14 cellular contexts compared by ENCODE assay signal in the genomic region with DNA sequence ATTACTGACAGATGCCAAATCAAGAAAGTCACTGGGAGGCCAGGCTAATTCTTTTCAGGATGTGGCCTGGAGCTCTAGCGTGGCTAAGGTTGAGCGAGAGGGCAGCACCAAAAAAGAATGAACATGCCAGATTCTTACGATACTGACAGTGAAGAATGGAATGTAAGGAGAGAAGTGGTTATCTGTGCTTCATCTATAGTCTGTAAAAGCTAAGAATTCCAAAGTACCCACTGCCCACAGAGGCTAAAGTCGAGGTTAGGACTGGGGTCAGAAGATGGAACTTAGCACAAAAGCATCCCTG. TPM values are rescaled to one million over a fixed set of nuclear protein-coding genes. Genes with fewer than 3 reads are reported as not detected.
DNase-seq lines count a peak whose midpoint lies in the region; ATAC-seq and TF ChIP-seq lines count a peak whose summit lies in the region.
"Had no signal": no experiment of that assay in that cellular context is flagged by ENCODE, and none has a peak within 500 bp of the region (broad histone marks: within the 10 kb centered on the region; RNA-seq: fewer than 3 reads in every experiment).

No MANE protein-coding gene starts in this region.

- H3K9me3 Mint-ChIP-seq in osteocyte (ENCODE audit: unreplicated experiment): peaks cover 8% of the 10 kb centered on the region
- H3K9me3 Mint-ChIP-seq in glutamatergic neuron (ENCODE audit: unreplicated experiment): peaks cover 2% of the 10 kb centered on the region
- H3K9me3 Mint-ChIP-seq: activated naive CD4-positive, alpha-beta T cell treated with anti-CD3 and anti-CD28 coated beads, Interleukin-2, amount 50 U/mL, for 72 hours; CD8-positive, alpha-beta memory T cell; natural killer cell treated with Interleukin-12 subunit alpha and Interleukin-12 subunit beta and Interleukin-15 and Interleukin-18, amount 100 ng/mL, for 72 hours had no signal

- H3K27me3 Mint-ChIP-seq in osteocyte (ENCODE audit: unreplicated experiment): no peaks in the 10 kb centered on the region
- H3K27me3 Mint-ChIP-seq in glutamatergic neuron (ENCODE audit: unreplicated experiment): no peaks in the 10 kb centered on the region
- H3K27me3 Mint-ChIP-seq: CD8-positive, alpha-beta memory T cell; natural killer cell treated with Interleukin-12 subunit alpha and Interleukin-12 subunit beta and Interleukin-15 and Interleukin-18, amount 100 ng/mL, for 72 hours had no signal

- H3K36me3 ChIP-seq in RWPE2 (ENCODE audit: low read depth): peaks cover 86% of the 10 kb centered on the region

- peaks cover 14% of the 10 kb centered on the region for H3K4me1 Mint-ChIP-seq in osteocyte (ENCODE audit: unreplicated experiment)
- peaks cover 6% of the 10 kb centered on the region for H3K4me1 Mint-ChIP-seq in glutamatergic neuron (ENCODE audit: low read depth, unreplicated experiment)

- DNase-seq in ELF-1 (ENCODE audit: low read depth, low spot score): peak; percentile 30
- no peak for DNase-seq in RWPE2 (ENCODE audit: low spot score)
- peak; percentile 55 for DNase-seq in fibroblast of peridontal ligament (ENCODE audit: extremely low read depth)
- no peak for DNase-seq in osteocyte (ENCODE audit: extremely low spot score, unreplicated experiment)
- DNase-seq in glutamatergic neuron: no peak
- no peak for DNase-seq in activated CD4-positive, alpha-beta T cell treated with anti-CD3 and anti-CD28 coated beads, Interleukin-2, amount 50 U/mL, for 48 hours
- no peak for DNase-seq in NCI-H1694 treated with DMSO at 0.1 percent for 48 hours (lab: John Stamatoyannopoulos, UW)
- DNase-seq: CD8-positive, alpha-beta memory T cell; dermis blood vessel endothelial cell; kidney; NCI-H1092 treated with DMSO at 0.1 percent for 48 hours; sigmoid colon had no signal

- no peaks in the 10 kb centered on the region for H3K9me3 ChIP-seq in RWPE2 (ENCODE audit: severe bottlenecking)
- H3K9me3 ChIP-seq: sigmoid colon had no signal

- no peak overlapping the region for H3K4me3 ChIP-seq in RWPE2 (ENCODE audit: severe bottlenecking)
- H3K4me3 ChIP-seq: sigmoid colon had no signal

- H3K36me3 Mint-ChIP-seq in osteocyte (ENCODE audit: unreplicated experiment): peaks cover 55% of the 10 kb centered on the region
- no peaks in the 10 kb centered on the region for H3K36me3 Mint-ChIP-seq in glutamatergic neuron (ENCODE audit: unreplicated experiment)

- H3K27me3 ChIP-seq in RWPE2 (ENCODE audit: insufficient read depth, poor library complexity, severe bottlenecking): no peaks in the 10 kb centered on the region
- H3K27me3 ChIP-seq: sigmoid colon had no signal

- TF ChIP-seq CTCF in RWPE2 (IDR thresholded peaks at IDR 0.05; ENCODE audit: poor library complexity, severe bottlenecking) (no peak), osteocyte (IDR thresholded peaks at IDR 0.05) (no peak), glutamatergic neuron (IDR thresholded peaks at IDR 0.05; ENCODE audit: partially characterized antibody, unreplicated experiment) (no peak)

- H3K4me1 ChIP-seq in RWPE2 (ENCODE audit: insufficient read depth, poor library complexity, severe bottlenecking): no peaks in the 10 kb centered on the region
- H3K4me1 ChIP-seq: sigmoid colon had no signal

- no peak overlapping the region for H3K27ac ChIP-seq in RWPE2 (ENCODE audit: poor library complexity, severe bottlenecking)
- H3K27ac ChIP-seq: sigmoid colon had no signal

- peak; percentile 21; the same call in 1 of the 3 replicates for ATAC-seq in RWPE2 (ENCODE audit: low read depth)
- ATAC-seq: activated naive CD4-positive, alpha-beta T cell treated with anti-CD3 and anti-CD28 coated beads, Interleukin-2, amount 50 U/mL, for 72 hours; natural killer cell treated with Interleukin-12 subunit alpha and Interleukin-12 subunit beta and Interleukin-15 and Interleukin-18, amount 100 ng/mL, for 72 hours had no signal

- H3K27ac Mint-ChIP-seq in osteocyte (ENCODE audit: unreplicated experiment) (peak overlapping the region; percentile 40), glutamatergic neuron (ENCODE audit: unreplicated experiment) (no peak overlapping the region)

- no peak overlapping the region for H3K4me3 Mint-ChIP-seq in osteocyte (ENCODE audit: unreplicated experiment)
- H3K4me3 Mint-ChIP-seq in glutamatergic neuron (ENCODE audit: unreplicated experiment): no peak overlapping the region
- H3K4me3 Mint-ChIP-seq: CD8-positive, alpha-beta memory T cell; natural killer cell treated with Interleukin-12 subunit alpha and Interleukin-12 subunit beta and Interleukin-15 and Interleukin-18, amount 100 ng/mL, for 72 hours had no signal

RNA-seq across cellular contexts. Expression of gene TFAP2E, which starts 32.7 kb away (rescaled TPM):
- total RNA-seq in osteocyte (0.35 and 0.57 TPM in 2 replicates), glutamatergic neuron (ENCODE audit: unreplicated experiment) (1.1 TPM)

RNA-seq across cellular contexts. Expression of gene PSMB2, which starts 35.5 kb away (rescaled TPM):
- 62.8 and 70.7 TPM in 2 replicates for total RNA-seq in osteocyte
- total RNA-seq in glutamatergic neuron (ENCODE audit: unreplicated experiment): 85.8 TPM

RNA-seq across cellular contexts. Expression of gene NCDN, which starts 48.2 kb away (rescaled TPM):
- total RNA-seq in osteocyte: 38.3 and 38.7 TPM in 2 replicates
- total RNA-seq in glutamatergic neuron (ENCODE audit: unreplicated experiment): 95.3 TPM

RNA-seq across cellular contexts. Expression of gene KIAA0319L, which starts 48.6 kb away (rescaled TPM):
- total RNA-seq in osteocyte (43.6 and 44.9 TPM in 2 replicates), glutamatergic neuron (ENCODE audit: unreplicated experiment) (74.7 TPM)

Comparison
In these comparisons a context has a peak if more than half of its experiments do, and no peak if none do; other contexts are left out.
1. DNase-seq: peak in ELF-1 (single experiment) and fibroblast of peridontal ligament (single experiment); none in RWPE2 (single experiment), osteocyte (single experiment), glutamatergic neuron (single experiment), activated CD4-positive, alpha-beta T cell treated with anti-CD3 and anti-CD28 coated beads, Interleukin-2, amount 50 U/mL, for 48 hours (0 of 2) and NCI-H1694 treated with DMSO at 0.1 percent for 48 hours (single experiment).